Comparison of ENCODE assay signal across 10 cellular contexts in the genomic region with DNA sequence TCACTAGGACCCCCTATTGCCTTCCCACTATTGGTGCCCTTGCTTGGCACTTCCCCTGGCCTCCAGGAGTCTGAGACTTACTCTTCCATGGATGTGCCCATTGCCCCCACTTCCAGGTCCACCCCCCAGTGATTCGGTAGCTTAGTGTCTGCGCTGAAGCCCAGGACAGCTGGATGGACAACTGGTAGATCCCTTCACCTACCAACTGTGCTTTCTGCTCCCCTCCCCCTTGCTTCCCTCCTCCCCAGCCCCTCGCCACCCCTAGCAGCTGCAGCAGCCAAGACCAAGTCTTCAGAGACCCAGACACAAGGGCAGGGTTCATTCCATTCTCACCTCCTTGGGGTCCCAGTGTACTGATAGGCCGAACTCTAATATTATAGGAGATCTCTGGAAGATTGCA. TPM values are rescaled to one million over a fixed set of nuclear protein-coding genes. Genes with fewer than 3 reads are reported as not detected.
A peak's percentile ranks its signal among the peaks of the same experiment; 100 is the strongest.
DNase-seq lines count a peak whose midpoint lies in the region; ATAC-seq, FAIRE-seq and TF ChIP-seq lines count a peak whose summit lies in the region.
"Had no signal": no experiment of that assay in that cellular context is flagged by ENCODE, and none has a peak within 500 bp of the region (broad histone marks: within the 10 kb centered on the region; RNA-seq: fewer than 3 reads in every experiment).

No MANE protein-coding gene starts in this region.

- WGBS in H9 (ENCODE audit: extremely low coverage, insufficient read length, low lambda C conversion rate), result no CpG with 5 or more reads among the region's 4 CpGs

- no peak overlapping the region for H3K9ac ChIP-seq in H9 (ENCODE audit: extremely low read depth, insufficient read length, low read length)
- H3K9ac ChIP-seq in astrocyte (ENCODE audit: low read length), result peak overlapping the region; percentile 93

- H3K4me3 Mint-ChIP-seq in H9, result no peak overlapping the region
- no peak overlapping the region for H3K4me3 Mint-ChIP-seq in astrocyte (ENCODE audit: unreplicated experiment)
- H3K4me3 Mint-ChIP-seq in stimulated activated effector memory CD8-positive, alpha-beta T cell treated with anti-CD3 and anti-CD28 coated beads, Interleukin-12 subunit alpha, Interleukin-12 subunit beta, amount 100 ng/mL, for 72 hours, result no peak overlapping the region
- H3K4me3 Mint-ChIP-seq in activated naive CD8-positive, alpha-beta T cell treated with anti-CD3 and anti-CD28 coated beads for 36 hours, result no peak overlapping the region
- H3K4me3 Mint-ChIP-seq: activated CD4-positive, alpha-beta T cell treated with anti-CD3 and anti-CD28 coated beads, Interleukin-2, amount 10 ng/mL, durations not matched to agents 24 days and 14 days had no signal

- H3K9me3 ChIP-seq in H9 (ENCODE audit: control insufficient read depth, low read depth, low read length) (no peaks in the 10 kb centered on the region), astrocyte (ENCODE audit: insufficient read depth, low read depth, low read length) (no peaks in the 10 kb centered on the region)

- H3K36me3 Mint-ChIP-seq in H9 (ENCODE audit: insufficient read depth in 1 of 3, low read depth in 3 of 3), result peaks cover 0 to 9% (median 2%) of the 10 kb centered on the region in 3 experiments; a peak in 3 of 7 replicates
- H3K36me3 Mint-ChIP-seq in astrocyte (ENCODE audit: low read depth, unreplicated experiment), result peaks cover 8% of the 10 kb centered on the region
- H3K36me3 Mint-ChIP-seq in stimulated activated effector memory CD8-positive, alpha-beta T cell treated with anti-CD3 and anti-CD28 coated beads, Interleukin-12 subunit alpha, Interleukin-12 subunit beta, amount 100 ng/mL, for 72 hours, result peaks cover 88% of the 10 kb centered on the region
- peaks cover 8% of the 10 kb centered on the region for H3K36me3 Mint-ChIP-seq in activated naive CD8-positive, alpha-beta T cell treated with anti-CD3 and anti-CD28 coated beads for 36 hours

- H2BK5ac ChIP-seq in H9 (ENCODE audit: insufficient read length, low read length), result no peak overlapping the region

- no peak overlapping the region for H3K23ac ChIP-seq in H9 (ENCODE audit: insufficient read length, low read depth, low read length)

- no peak overlapping the region for H2BK120ac ChIP-seq in H9 (ENCODE audit: low read depth, low read length, poor library complexity, severe bottlenecking)

- H3K4me1 Mint-ChIP-seq in H9, result peaks cover 54 to 65% of the 10 kb centered on the region in 2 experiments
- peaks cover 67% of the 10 kb centered on the region for H3K4me1 Mint-ChIP-seq in astrocyte (ENCODE audit: low read depth, unreplicated experiment)
- peaks cover 71% of the 10 kb centered on the region for H3K4me1 Mint-ChIP-seq in stimulated activated effector memory CD8-positive, alpha-beta T cell treated with anti-CD3 and anti-CD28 coated beads, Interleukin-12 subunit alpha, Interleukin-12 subunit beta, amount 100 ng/mL, for 72 hours
- peaks cover 50% of the 10 kb centered on the region for H3K4me1 Mint-ChIP-seq in activated naive CD8-positive, alpha-beta T cell treated with anti-CD3 and anti-CD28 coated beads for 36 hours

- no peak overlapping the region for H3K27ac ChIP-seq in H9 (ENCODE audit: insufficient read length, low read depth, low read length)
- peak overlapping the region; percentile 100 for H3K27ac ChIP-seq in astrocyte (ENCODE audit: low read depth, low read length)
- peak overlapping the region; percentile 46 for H3K27ac ChIP-seq in layer of hippocampus (ENCODE audit: low read depth, low read length)

- DNase-seq in H9, result no peak
- no peak for DNase-seq in astrocyte (ENCODE audit: low read depth)
- no peak for DNase-seq in stimulated activated effector memory CD8-positive, alpha-beta T cell treated with anti-CD3 and anti-CD28 coated beads, Interleukin-12 subunit alpha, Interleukin-12 subunit beta, amount 100 ng/mL, for 72 hours (ENCODE audit: low spot score in 2 of 2)
- no peak for DNase-seq in hypothalamus (lab: John Stamatoyannopoulos, UW)
- no peak for DNase-seq in GM12892 (ENCODE audit: insufficient read length)
- DNase-seq in DMS79 (lab: John Stamatoyannopoulos, UW), result no peak
- DNase-seq in activated naive CD8-positive, alpha-beta T cell treated with anti-CD3 and anti-CD28 coated beads for 36 hours, result no peak
- DNase-seq: activated CD4-positive, alpha-beta T cell treated with anti-CD3 and anti-CD28 coated beads, Interleukin-2, amount 10 ng/mL, durations not matched to agents 24 days and 14 days; Kasumi-1 had no signal

- no peak overlapping the region for H2BK20ac ChIP-seq in H9 (ENCODE audit: low read depth, low read length, poor library complexity, severe bottlenecking)

- H2BK12ac ChIP-seq in H9 (ENCODE audit: insufficient read length, low read depth, low read length), result no peak overlapping the region

- H3K4me1 ChIP-seq in H9 (ENCODE audit: insufficient read depth, low read length), result peaks cover 5% of the 10 kb centered on the region; the same call in 1 of the 2 replicates
- H3K4me1 ChIP-seq in astrocyte (ENCODE audit: insufficient read depth, low read length), result peaks cover 78% of the 10 kb centered on the region

- no peak overlapping the region for H3K4me2 ChIP-seq in H9 (ENCODE audit: insufficient read depth, insufficient read length, low read length)
- H3K4me2 ChIP-seq in astrocyte (ENCODE audit: low read length), result peak overlapping the region; percentile 84

- H3K79me2 ChIP-seq in H9 (ENCODE audit: insufficient read depth, low read length) (no peaks in the 10 kb centered on the region), astrocyte (ENCODE audit: insufficient read depth, low read length) (peaks cover 92% of the 10 kb centered on the region)

- H3K9me3 Mint-ChIP-seq in H9 (no peaks in the 10 kb centered on the region), astrocyte (ENCODE audit: unreplicated experiment) (no peaks in the 10 kb centered on the region)
- H3K9me3 Mint-ChIP-seq in stimulated activated effector memory CD8-positive, alpha-beta T cell treated with anti-CD3 and anti-CD28 coated beads, Interleukin-12 subunit alpha, Interleukin-12 subunit beta, amount 100 ng/mL, for 72 hours, result no peaks in the 10 kb centered on the region
- no peaks in the 10 kb centered on the region for H3K9me3 Mint-ChIP-seq in activated naive CD8-positive, alpha-beta T cell treated with anti-CD3 and anti-CD28 coated beads for 36 hours
- H3K9me3 Mint-ChIP-seq: activated CD4-positive, alpha-beta T cell treated with anti-CD3 and anti-CD28 coated beads, Interleukin-2, amount 10 ng/mL, durations not matched to agents 24 days and 14 days had no signal

- no peak for TF ChIP-seq CTCF in H9 (conservative IDR thresholded peaks at IDR 0.05)
- no peak for TF ChIP-seq CTCF in astrocyte (IDR thresholded peaks at IDR 0.05; ENCODE audit: insufficient read depth, low read depth, low read length)

- no peak overlapping the region for H3K56ac ChIP-seq in H9 (ENCODE audit: insufficient read length, low read depth, low read length)

- H3K4me3 ChIP-seq in astrocyte (ENCODE audit: insufficient read depth, low read depth, low read length), result no peak overlapping the region

- H2AFZ ChIP-seq in H9 (ENCODE audit: low read length) (no peak overlapping the region), astrocyte (ENCODE audit: low read depth, low read length) (no peak overlapping the region)

- H4K20me1 ChIP-seq in H9 (ENCODE audit: control insufficient read depth, insufficient read depth, insufficient read length) (no peaks in the 10 kb centered on the region), astrocyte (ENCODE audit: insufficient read depth, low read length) (peaks cover 56% of the 10 kb centered on the region)

- H3K27ac Mint-ChIP-seq in H9 (peak overlapping the region in 2 of 3 experiments; percentile 44 to 57; a peak in 3 of 7 replicates), astrocyte (ENCODE audit: unreplicated experiment) (peak overlapping the region; percentile 88)
- peak overlapping the region; percentile 73 for H3K27ac Mint-ChIP-seq in stimulated activated effector memory CD8-positive, alpha-beta T cell treated with anti-CD3 and anti-CD28 coated beads, Interleukin-12 subunit alpha, Interleukin-12 subunit beta, amount 100 ng/mL, for 72 hours
- no peak overlapping the region for H3K27ac Mint-ChIP-seq in activated naive CD8-positive, alpha-beta T cell treated with anti-CD3 and anti-CD28 coated beads for 36 hours
- H3K27ac Mint-ChIP-seq: activated CD4-positive, alpha-beta T cell treated with anti-CD3 and anti-CD28 coated beads, Interleukin-2, amount 10 ng/mL, durations not matched to agents 24 days and 14 days had no signal

- H3K27me3 Mint-ChIP-seq in H9 (ENCODE audit: low read depth) (no peaks in the 10 kb centered on the region), astrocyte (ENCODE audit: low read depth, unreplicated experiment) (no peaks in the 10 kb centered on the region)
- peaks cover 17% of the 10 kb centered on the region for H3K27me3 Mint-ChIP-seq in activated naive CD8-positive, alpha-beta T cell treated with anti-CD3 and anti-CD28 coated beads for 36 hours

- no peak overlapping the region for H3T11ph ChIP-seq in H9 (ENCODE audit: low read length)

- no peaks in the 10 kb centered on the region for H3K27me3 ChIP-seq in H9 (ENCODE audit: insufficient read depth, low read length)
- H3K27me3 ChIP-seq in astrocyte (ENCODE audit: insufficient read depth, low read length), result no peaks in the 10 kb centered on the region
- no peaks in the 10 kb centered on the region for H3K27me3 ChIP-seq in layer of hippocampus (ENCODE audit: control insufficient read depth, insufficient read depth, low read length)

- TF ChIP-seq POLR2A in GM12892 (IDR thresholded peaks at IDR 0.05; ENCODE audit: low read depth, low read length), result no peak

- no peak overlapping the region for H3K18ac ChIP-seq in H9 (ENCODE audit: insufficient read length, low read depth, low read length)

- H2AK5ac ChIP-seq in H9 (ENCODE audit: insufficient read length, low read length), result peak overlapping the region; percentile 65

- no peak overlapping the region for H3K4ac ChIP-seq in H9 (ENCODE audit: low read depth, low read length)

- H2BK15ac ChIP-seq in H9 (ENCODE audit: low read depth, low read length), result no peak overlapping the region

- no peak for ATAC-seq in stimulated activated effector memory CD8-positive, alpha-beta T cell treated with anti-CD3 and anti-CD28 coated beads, Interleukin-12 subunit alpha, Interleukin-12 subunit beta, amount 100 ng/mL, for 72 hours

- H3K23me2 ChIP-seq in H9 (ENCODE audit: insufficient read length, low read depth, low read length, poor library complexity, severe bottlenecking), result no peaks in the 10 kb centered on the region

- H4K91ac ChIP-seq in H9 (ENCODE audit: insufficient read length, low read depth, low read length), result no peak overlapping the region

- no peak for FAIRE-seq in astrocyte (lab: Jason Lieb, UNC)
- FAIRE-seq in GM12892 (lab: Jason Lieb, UNC), result no peak

- no peak overlapping the region for H3K14ac ChIP-seq in H9 (ENCODE audit: insufficient read depth, low read length)

- peaks cover 14% of the 10 kb centered on the region for H3K36me3 ChIP-seq in astrocyte (ENCODE audit: insufficient read depth, low read length)

- H4K5ac ChIP-seq in H9 (ENCODE audit: insufficient read length, low read depth, low read length), result no peak overlapping the region

- H4K8ac ChIP-seq in H9 (replicated peaks; ENCODE audit: insufficient read length, low read depth, low read length), result no peak overlapping the region

- H3K79me1 ChIP-seq in H9 (ENCODE audit: insufficient read depth, low read depth, low read length, poor library complexity, severe bottlenecking), result no peaks in the 10 kb centered on the region

RNA-seq across cellular contexts. Expression of a gene that starts 6.9 kb away (rescaled TPM):
- total RNA-seq in H9 (2021) (51.0 and 52.7 TPM in 2 replicates), astrocyte (429 and 464 TPM in 2 replicates)
- polyA plus RNA-seq in GM12892 (2012; ENCODE audit: missing spikeins), result 109 TPM
- total RNA-seq in activated naive CD8-positive, alpha-beta T cell treated with anti-CD3 and anti-CD28 coated beads for 36 hours, result 10 to 100 TPM; 32.3 to 37.8 TPM

RNA-seq across cellular contexts. Expression of a gene that starts 31.9 kb away (rescaled TPM):
- total RNA-seq in H9 (2021), result 11.1 and 11.8 TPM in 2 replicates
- total RNA-seq in astrocyte, result 0.66 and 1.1 TPM in 2 replicates
- polyA plus RNA-seq in GM12892 (2012; ENCODE audit: missing spikeins), result 19.0 TPM
- total RNA-seq in activated naive CD8-positive, alpha-beta T cell treated with anti-CD3 and anti-CD28 coated beads for 36 hours, result 10 to 100 TPM; 13.2 to 16.1 TPM

RNA-seq across cellular contexts. Expression of a gene that starts 39.2 kb away (rescaled TPM):
- total RNA-seq in H9 (2021) (64.6 and 68.0 TPM in 2 replicates), astrocyte (32.9 and 37.6 TPM in 2 replicates)
- 2.3 TPM for polyA plus RNA-seq in GM12892 (2012; ENCODE audit: missing spikeins)
- total RNA-seq in activated naive CD8-positive, alpha-beta T cell treated with anti-CD3 and anti-CD28 coated beads for 36 hours, result under 1 TPM; 0.34 to 0.35 TPM

Comparison
In these comparisons a context has a peak if more than half of its experiments do, and no peak if none do; other contexts are left out.
1. RNA of a gene that starts 39.2 kb away (total RNA-seq): 64.6 to 68.0 TPM in H9 and 32.9 to 37.6 TPM in astrocyte; 0.34 to 0.35 TPM in activated naive CD8-positive, alpha-beta T cell treated with anti-CD3 and anti-CD28 coated beads for 36 hours; every median in the first group is over 10 times any median in the second.